Comparison of ENCODE assay signal across 1 cellular context in genomic region chr10:866577-866941, GRCh38.
TF ChIP-seq lines count a peak whose summit lies in the region.

No MANE protein-coding gene starts in this region.

TF ChIP-seq in WTC11, 78 proteins besides CTCF, POLR2A, EP300 and RAD21 (continued from another document):
- no peak for TF ChIP-seq STAT6 (CRISPR knock-in tag; conservative IDR thresholded peaks at IDR 0.05; ENCODE audit: low read depth)
- TF ChIP-seq, protein P1, sequence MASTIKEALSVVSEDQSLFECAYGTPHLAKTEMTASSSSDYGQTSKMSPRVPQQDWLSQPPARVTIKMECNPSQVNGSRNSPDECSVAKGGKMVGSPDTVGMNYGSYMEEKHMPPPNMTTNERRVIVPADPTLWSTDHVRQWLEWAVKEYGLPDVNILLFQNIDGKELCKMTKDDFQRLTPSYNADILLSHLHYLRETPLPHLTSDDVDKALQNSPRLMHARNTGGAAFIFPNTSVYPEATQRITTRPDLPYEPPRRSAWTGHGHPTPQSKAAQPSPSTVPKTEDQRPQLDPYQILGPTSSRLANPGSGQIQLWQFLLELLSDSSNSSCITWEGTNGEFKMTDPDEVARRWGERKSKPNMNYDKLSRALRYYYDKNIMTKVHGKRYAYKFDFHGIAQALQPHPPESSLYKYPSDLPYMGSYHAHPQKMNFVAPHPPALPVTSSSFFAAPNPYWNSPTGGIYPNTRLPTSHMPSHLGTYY (CRISPR knock-in tag; IDR thresholded peaks at IDR 0.05) = no peak
- no peak for TF ChIP-seq GRHL2 (CRISPR knock-in tag; IDR thresholded peaks at IDR 0.05; ENCODE audit: insufficient replicate concordance, severe bottlenecking)
- no peak for TF ChIP-seq IRF1 (CRISPR knock-in tag; IDR thresholded peaks at IDR 0.05)
- TF ChIP-seq, protein P2, sequence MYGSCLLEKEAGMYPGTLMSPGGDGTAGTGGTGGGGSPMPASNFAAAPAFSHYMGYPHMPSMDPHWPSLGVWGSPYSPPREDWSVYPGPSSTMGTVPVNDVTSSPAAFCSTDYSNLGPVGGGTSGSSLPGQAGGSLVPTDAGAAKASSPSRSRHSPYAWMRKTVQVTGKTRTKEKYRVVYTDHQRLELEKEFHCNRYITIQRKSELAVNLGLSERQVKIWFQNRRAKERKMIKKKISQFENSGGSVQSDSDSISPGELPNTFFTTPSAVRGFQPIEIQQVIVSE (CRISPR knock-in tag; IDR thresholded peaks at IDR 0.05; ENCODE audit: borderline replicate concordance) = no peak
- no peak for TF ChIP-seq SMAD3 (CRISPR knock-in tag; IDR thresholded peaks at IDR 0.05; ENCODE audit: borderline replicate concordance)
- TF ChIP-seq CREB1 (CRISPR knock-in tag; IDR thresholded peaks at IDR 0.05) = no peak
